In the genomic region with DNA sequence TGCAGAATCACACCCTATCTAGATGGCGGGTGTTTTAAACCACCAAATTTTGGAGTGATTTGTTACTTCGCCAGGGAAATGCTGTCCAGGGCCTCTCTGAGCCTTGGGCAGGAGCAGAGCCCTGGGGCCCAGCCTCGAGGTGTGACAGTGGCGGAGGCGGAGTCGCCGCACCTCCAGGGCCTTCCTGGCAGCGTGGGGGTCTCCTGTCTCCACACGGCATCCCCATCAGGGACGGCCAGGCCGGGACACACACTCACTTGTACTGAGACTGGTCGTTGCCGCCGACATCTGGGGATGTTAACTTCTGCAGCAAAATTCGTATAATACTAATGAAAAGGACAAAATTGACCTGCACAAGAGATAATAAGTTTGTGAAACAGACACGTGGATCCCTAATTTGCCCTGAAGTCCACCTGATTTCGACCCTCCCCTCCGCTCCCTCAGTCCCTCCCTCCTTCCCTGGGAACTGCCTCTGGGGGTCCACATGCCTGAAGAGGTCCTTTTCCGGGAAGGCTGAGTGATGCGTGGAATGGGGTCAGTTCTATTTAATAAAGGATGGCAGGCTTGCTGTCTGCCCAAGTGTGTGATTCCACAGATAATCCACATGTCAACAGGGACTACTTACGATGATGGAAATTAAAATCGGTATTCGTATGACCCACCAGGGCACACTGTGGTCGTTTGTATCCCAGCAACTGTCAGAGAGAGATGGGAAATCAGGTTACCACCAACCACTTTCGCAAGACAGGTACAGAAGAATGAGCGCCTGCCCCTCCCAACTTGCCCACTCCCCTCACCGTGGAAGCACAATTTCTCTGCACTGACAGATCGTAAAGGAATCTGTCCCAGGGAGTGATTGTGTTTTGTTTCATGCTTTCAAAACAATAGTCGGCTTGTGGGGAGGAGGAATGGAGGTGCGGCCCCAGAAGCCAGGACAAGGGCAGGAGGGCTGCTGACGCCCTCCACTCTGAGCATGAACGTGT, we compare ENCODE assay signal across 30 cellular contexts.
DNase-seq lines count a peak whose midpoint lies in the region; ATAC-seq and TF ChIP-seq lines count a peak whose summit lies in the region.
"Had no signal": no experiment of that assay in that cellular context is flagged by ENCODE, and none has a peak within 500 bp of the region (broad histone marks: within the 10 kb centered on the region; RNA-seq: fewer than 3 reads in every experiment).

No MANE protein-coding gene starts in this region.

- ATAC-seq in left cardiac atrium (no peak), HG03196 (IDR thresholded peaks at IDR 0.05; ENCODE audit: unreplicated experiment) (no peak)
- ATAC-seq: activated naive CD4-positive, alpha-beta T cell treated with anti-CD3 and anti-CD28 coated beads, Interleukin-2, amount 50 U/mL, for 72 hours; CD8-positive, alpha-beta T cell; effector memory CD8-positive, alpha-beta T cell; GM23338; left ventricle myocardium superior; stimulated activated memory B cell treated with anti-CD40 and anti-IgM and Interleukin-4, amounts not matched to agents 10 μg/mL and 1 μg/mL and 100 μg/mL, for 72 hours; WTC11 had no signal

- CTCF ChIA-PET in HEK293T (lab: Yijun Ruan, JAX) = no interaction called here

- TF ChIP-seq CTCF in sigmoid colon (IDR thresholded peaks at IDR 0.05) = no peak

- POLR2A ChIA-PET in HEK293T (lab: Yijun Ruan, JAX) = no interaction called here

- H3K27ac ChIP-seq in sigmoid colon = no peak overlapping the region
- H3K27ac ChIP-seq: breast epithelium, HL-60, PC-9, prostate gland had no signal

- TF ChIP-seq EP300 in sigmoid colon (IDR thresholded peaks at IDR 0.05) = no peak

- H3K4me1 ChIP-seq in sigmoid colon = peaks cover 0 to 13% (median 5%) of the 10 kb centered on the region in 4 donors
- H3K4me1 ChIP-seq: breast epithelium, prostate gland had no signal

- DNase-seq in cardiac septum (ENCODE audit: low spot score) (peak; percentile 38), left cardiac atrium (no peak), left kidney (ENCODE audit: low read depth, low spot score) (peak; percentile 66), sigmoid colon (peak; percentile 55), AML-193 (lab: John Stamatoyannopoulos, UW) (no peak), HEK293T (ENCODE audit: extremely low spot score) (no peak), NCI-H524 (lab: John Stamatoyannopoulos, UW) (no peak)
- DNase-seq: activated CD4-positive, alpha-beta T cell treated with anti-CD3 and anti-CD28 coated beads, Interleukin-2, amount 10 ng/mL, durations not matched to agents 24 days and 14 days; effector memory CD8-positive, alpha-beta T cell; EL; erythroblast; left ventricle myocardium superior; naive B cell; NCI-H1417 treated with DMSO at 0.1 percent for 48 hours; NCI-H2029 treated with DMSO at 0.1 percent for 48 hours; NCI-H2227 treated with DMSO at 0.1 percent for 48 hours; NCI-H69; PC-9; SK-N-SH; stimulated activated CD4-positive, alpha-beta T cell treated with anti-CD3 and anti-CD28 coated beads, Interleukin-15, amount 100 ng/mL, for 24 hours; stimulated activated CD4-positive, alpha-beta T cell treated with anti-CD3 and anti-CD28 coated beads, Interleukin-4, amount 100 ng/mL, for 4 hours had no signal

- WGBS in sigmoid colon, 2 donors = 80 to 81% methylated on average over 32 of the region's 32 CpGs

- no peak overlapping the region for H3K4me3 ChIP-seq in sigmoid colon
- H3K4me3 ChIP-seq: breast epithelium, GM23338, PC-9, prostate gland had no signal

- no peaks in the 10 kb centered on the region for H3K27me3 ChIP-seq in sigmoid colon
- H3K27me3 ChIP-seq: breast epithelium had no signal

- TF ChIP-seq POLR2A in sigmoid colon (IDR thresholded peaks at IDR 0.05) = no peak

- H3K36me3 ChIP-seq in sigmoid colon = peaks cover 0 to 16% (median 0%) of the 10 kb centered on the region in 4 donors
- H3K36me3 ChIP-seq: breast epithelium, prostate gland had no signal

- intact Hi-C loops in cardiac septum (cut with DNase I) (no loop called here), left cardiac atrium (cut with DNase I) (loop anchor here in 1 of 2 donors (5.0 kb wide), 1 partner anchor 108 kb away; a partner anchor contains a TSS), sigmoid colon (cut with DNase I) (loop anchor here (5.0 kb wide), 1 partner anchor 108 kb away; a partner anchor contains a TSS)

- H3K9me3 ChIP-seq in sigmoid colon = no peaks in the 10 kb centered on the region
- H3K9me3 ChIP-seq: breast epithelium, prostate gland, SK-N-SH had no signal

TF ChIP-seq in HEK293T, 16 proteins besides CTCF, POLR2A, EP300 and RAD21:
- no peak for TF ChIP-seq TARDBP (IDR thresholded peaks at IDR 0.05)
- no peak for TF ChIP-seq L3MBTL2 (conservative IDR thresholded peaks at IDR 0.05)
- no peak for TF ChIP-seq ELF4 (IDR thresholded peaks at IDR 0.05)
- TF ChIP-seq NFRKB (IDR thresholded peaks at IDR 0.05) = no peak
- no peak for TF ChIP-seq LEF1 (IDR thresholded peaks at IDR 0.05; ENCODE audit: borderline replicate concordance)
TF ChIP-seq in HEK293T: peak in this region for 0.

Comparison
In these comparisons a context has a peak if more than half of its experiments do, and no peak if none do; other contexts are left out.
1. DNase-seq: peak in cardiac septum (single experiment), left kidney (single experiment) and sigmoid colon (single experiment); none in left cardiac atrium (single experiment), AML-193 (0 of 2), HEK293T (single experiment) and NCI-H524 (0 of 2).